10 cellular contexts compared by ENCODE assay signal in genomic region chr10:44879531-44879899, GRCh38.
A peak's percentile ranks its signal among the peaks of the same experiment; 100 is the strongest.
DNase-seq lines count a peak whose midpoint lies in the region; ATAC-seq and TF ChIP-seq lines count a peak whose summit lies in the region.
"Had no signal": no experiment of that assay in that cellular context is flagged by ENCODE, and none has a peak within 500 bp of the region (broad histone marks: within the 10 kb centered on the region; RNA-seq: fewer than 3 reads in every experiment).

No MANE protein-coding gene starts in this region.

- H3K36me3 Mint-ChIP-seq in activated T-cell treated with anti-CD3 and anti-CD28 coated beads, Interleukin-2, amount 50 U/mL, for 24 hours (ENCODE audit: low read depth), result no peaks in the 10 kb centered on the region

- H3K27ac ChIP-seq in duodenal mucosa (ENCODE audit: low read depth, low read length) (no peak overlapping the region), muscle layer of colon (ENCODE audit: low read depth, low read length) (peak overlapping the region; percentile 76), tibial artery (peak overlapping the region; percentile 45 to 67)

- H3K4me1 ChIP-seq in duodenal mucosa (ENCODE audit: control insufficient read depth in 1 of 2, insufficient read depth in 2 of 2, low read length in 2 of 2) (peaks cover 4 to 9% of the 10 kb centered on the region in 2 donors), muscle layer of colon (ENCODE audit: insufficient read depth, low read length) (peaks cover 14% of the 10 kb centered on the region), tibial artery (peaks cover 0 to 25% (median 14%) of the 10 kb centered on the region in 4 donors)

- ATAC-seq in HG03432 (IDR thresholded peaks at IDR 0.05; ENCODE audit: unreplicated experiment), result no peak
- no peak for ATAC-seq in HG03139 (IDR thresholded peaks at IDR 0.05; ENCODE audit: unreplicated experiment)
- no peak for ATAC-seq in HG02798 (IDR thresholded peaks at IDR 0.05; ENCODE audit: poor library complexity, unreplicated experiment)

- H3K9me3 Mint-ChIP-seq in activated T-cell treated with anti-CD3 and anti-CD28 coated beads, Interleukin-2, amount 50 U/mL, for 24 hours, result no peaks in the 10 kb centered on the region
- H3K9me3 Mint-ChIP-seq: activated CD4-positive, alpha-beta T cell treated with anti-CD3 and anti-CD28 coated beads, Interleukin-2, amount 10 ng/mL, durations not matched to agents 7 days and 5 days had no signal

- peaks cover 10% of the 10 kb centered on the region for H3K4me1 Mint-ChIP-seq in activated T-cell treated with anti-CD3 and anti-CD28 coated beads, Interleukin-2, amount 50 U/mL, for 24 hours (ENCODE audit: low read depth)

- no peak for TF ChIP-seq CTCF in tibial artery (IDR thresholded peaks at IDR 0.05)

- no peak overlapping the region for H3K27ac Mint-ChIP-seq in activated T-cell treated with anti-CD3 and anti-CD28 coated beads, Interleukin-2, amount 50 U/mL, for 24 hours

- H3K4me3 ChIP-seq in duodenal mucosa (ENCODE audit: low read depth in 1 of 2, low read length in 2 of 2) (peak overlapping the region; percentile 74), muscle layer of colon (ENCODE audit: low read depth in 1 of 2, low read length in 2 of 2) (peak overlapping the region; percentile 25 to 72), tibial artery (peak overlapping the region; percentile 49 to 51)

- peak overlapping the region; percentile 42 to 56 for H3K9ac ChIP-seq in duodenal mucosa (ENCODE audit: low read depth in 1 of 2, low read length in 2 of 2)
- H3K9ac ChIP-seq in muscle layer of colon (ENCODE audit: low read length), result peak overlapping the region; percentile 51

- peak overlapping the region; percentile 72 for H3K4me3 Mint-ChIP-seq in activated T-cell treated with anti-CD3 and anti-CD28 coated beads, Interleukin-2, amount 50 U/mL, for 24 hours

- no peaks in the 10 kb centered on the region for H3K9me3 ChIP-seq in duodenal mucosa (ENCODE audit: control insufficient read depth in 1 of 2, low read length in 2 of 2)
- no peaks in the 10 kb centered on the region for H3K9me3 ChIP-seq in muscle layer of colon (ENCODE audit: low read length)
- no peaks in the 10 kb centered on the region for H3K9me3 ChIP-seq in tibial artery

- H3K27me3 Mint-ChIP-seq in activated T-cell treated with anti-CD3 and anti-CD28 coated beads, Interleukin-2, amount 50 U/mL, for 24 hours, result peaks cover 19% of the 10 kb centered on the region
- H3K27me3 Mint-ChIP-seq: activated CD4-positive, alpha-beta T cell treated with anti-CD3 and anti-CD28 coated beads, Interleukin-2, amount 10 ng/mL, durations not matched to agents 7 days and 5 days had no signal

- H3K36me3 ChIP-seq in duodenal mucosa (ENCODE audit: control insufficient read depth in 1 of 2, insufficient read depth in 2 of 2, low read length in 2 of 2), result no peaks in the 10 kb centered on the region
- H3K36me3 ChIP-seq in muscle layer of colon (ENCODE audit: insufficient read depth, low read length), result no peaks in the 10 kb centered on the region
- H3K36me3 ChIP-seq in tibial artery, result no peaks in the 10 kb centered on the region

- DNase-seq in activated T-cell treated with anti-CD3 and anti-CD28 coated beads, Interleukin-2, amount 50 U/mL, for 24 hours, result no peak
- no peak for DNase-seq in activated T-cell treated with anti-CD3 and anti-CD28 coated beads, Interleukin-2, amount 50 U/mL, for 1 hour
- peak in 1 of 2 donors; percentile 64 for DNase-seq in tibial artery
- DNase-seq: activated CD4-positive, alpha-beta T cell treated with anti-CD3 and anti-CD28 coated beads, Interleukin-2, amount 10 ng/mL, durations not matched to agents 7 days and 5 days; NCI-H524 treated with DMSO at 0.1 percent for 48 hours had no signal

- H3K27me3 ChIP-seq in duodenal mucosa (ENCODE audit: control insufficient read depth in 1 of 2, insufficient read depth in 2 of 2, low read length in 2 of 2) (peaks cover 3 to 8% of the 10 kb centered on the region in 2 donors), muscle layer of colon (ENCODE audit: control insufficient read depth in 1 of 2, insufficient read depth in 2 of 2, low read length in 2 of 2) (no peaks in the 10 kb centered on the region), tibial artery (no peaks in the 10 kb centered on the region)

- intact Hi-C loops in tibial artery (cut with DNase I; ENCODE audit: low total_unique reads), result loop anchor here (10.0 kb wide), 1 partner anchor 95 kb away; the partner anchor contains the start of gene DEPP1
